In genomic region chr2:777051-777450, GRCh38 we compare ENCODE assay signal across 1 cellular context.
TF ChIP-seq lines count a peak whose summit lies in the region.

No MANE protein-coding gene starts in this region.

TF ChIP-seq in K562, 482 proteins besides CTCF, POLR2A, EP300 and RAD21 (continued from another document):
- TF ChIP-seq, protein P1, sequence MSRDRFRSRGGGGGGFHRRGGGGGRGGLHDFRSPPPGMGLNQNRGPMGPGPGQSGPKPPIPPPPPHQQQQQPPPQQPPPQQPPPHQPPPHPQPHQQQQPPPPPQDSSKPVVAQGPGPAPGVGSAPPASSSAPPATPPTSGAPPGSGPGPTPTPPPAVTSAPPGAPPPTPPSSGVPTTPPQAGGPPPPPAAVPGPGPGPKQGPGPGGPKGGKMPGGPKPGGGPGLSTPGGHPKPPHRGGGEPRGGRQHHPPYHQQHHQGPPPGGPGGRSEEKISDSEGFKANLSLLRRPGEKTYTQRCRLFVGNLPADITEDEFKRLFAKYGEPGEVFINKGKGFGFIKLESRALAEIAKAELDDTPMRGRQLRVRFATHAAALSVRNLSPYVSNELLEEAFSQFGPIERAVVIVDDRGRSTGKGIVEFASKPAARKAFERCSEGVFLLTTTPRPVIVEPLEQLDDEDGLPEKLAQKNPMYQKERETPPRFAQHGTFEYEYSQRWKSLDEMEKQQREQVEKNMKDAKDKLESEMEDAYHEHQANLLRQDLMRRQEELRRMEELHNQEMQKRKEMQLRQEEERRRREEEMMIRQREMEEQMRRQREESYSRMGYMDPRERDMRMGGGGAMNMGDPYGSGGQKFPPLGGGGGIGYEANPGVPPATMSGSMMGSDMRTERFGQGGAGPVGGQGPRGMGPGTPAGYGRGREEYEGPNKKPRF (IDR thresholded peaks at IDR 0.05; ENCODE audit: low read depth, low read length): no peak
- TF ChIP-seq ZFP36 (IDR thresholded peaks at IDR 0.05; ENCODE audit: low read depth, low read length, partially characterized antibody): no peak
- TF ChIP-seq FOXK1 (CRISPR knock-in tag; IDR thresholded peaks at IDR 0.05; ENCODE audit: borderline replicate concordance): no peak
- no peak for TF ChIP-seq ZFP1 (CRISPR knock-in tag; IDR thresholded peaks at IDR 0.05)
